ENCODE assay signal across 1 cellular context in the genomic region with DNA sequence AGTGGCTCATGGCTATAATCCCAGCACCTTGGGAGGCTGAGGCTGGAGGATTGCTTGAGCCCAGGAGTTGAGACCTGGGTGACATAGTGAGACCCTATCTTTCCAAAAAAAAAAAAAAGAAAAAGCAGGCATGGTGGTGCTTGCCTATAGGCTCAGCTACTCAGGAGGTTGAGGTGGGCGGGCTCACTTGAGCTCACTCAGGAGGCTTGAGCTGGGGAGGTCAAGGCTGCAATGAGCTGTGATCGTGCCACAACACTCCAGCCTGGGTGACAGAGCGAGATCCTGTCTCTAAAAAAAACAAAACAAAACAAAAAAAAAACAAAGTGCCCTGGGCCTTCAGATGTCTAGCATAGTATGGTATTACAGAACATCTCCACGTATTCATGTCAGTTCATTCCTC.
TF ChIP-seq lines count a peak whose summit lies in the region.

No MANE protein-coding gene starts in this region.

TF ChIP-seq in WTC11, 78 proteins besides CTCF, POLR2A, EP300 and RAD21 (continued from another document):
- TF ChIP-seq, protein P1, sequence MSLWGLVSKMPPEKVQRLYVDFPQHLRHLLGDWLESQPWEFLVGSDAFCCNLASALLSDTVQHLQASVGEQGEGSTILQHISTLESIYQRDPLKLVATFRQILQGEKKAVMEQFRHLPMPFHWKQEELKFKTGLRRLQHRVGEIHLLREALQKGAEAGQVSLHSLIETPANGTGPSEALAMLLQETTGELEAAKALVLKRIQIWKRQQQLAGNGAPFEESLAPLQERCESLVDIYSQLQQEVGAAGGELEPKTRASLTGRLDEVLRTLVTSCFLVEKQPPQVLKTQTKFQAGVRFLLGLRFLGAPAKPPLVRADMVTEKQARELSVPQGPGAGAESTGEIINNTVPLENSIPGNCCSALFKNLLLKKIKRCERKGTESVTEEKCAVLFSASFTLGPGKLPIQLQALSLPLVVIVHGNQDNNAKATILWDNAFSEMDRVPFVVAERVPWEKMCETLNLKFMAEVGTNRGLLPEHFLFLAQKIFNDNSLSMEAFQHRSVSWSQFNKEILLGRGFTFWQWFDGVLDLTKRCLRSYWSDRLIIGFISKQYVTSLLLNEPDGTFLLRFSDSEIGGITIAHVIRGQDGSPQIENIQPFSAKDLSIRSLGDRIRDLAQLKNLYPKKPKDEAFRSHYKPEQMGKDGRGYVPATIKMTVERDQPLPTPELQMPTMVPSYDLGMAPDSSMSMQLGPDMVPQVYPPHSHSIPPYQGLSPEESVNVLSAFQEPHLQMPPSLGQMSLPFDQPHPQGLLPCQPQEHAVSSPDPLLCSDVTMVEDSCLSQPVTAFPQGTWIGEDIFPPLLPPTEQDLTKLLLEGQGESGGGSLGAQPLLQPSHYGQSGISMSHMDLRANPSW (CRISPR knock-in tag; conservative IDR thresholded peaks at IDR 0.05; ENCODE audit: low read depth) = no peak
- TF ChIP-seq JUN (CRISPR knock-in tag; IDR thresholded peaks at IDR 0.05) (no peak), NR3C1 (CRISPR knock-in tag; conservative IDR thresholded peaks at IDR 0.05; ENCODE audit: low read depth) (no peak), SOX15 (CRISPR knock-in tag; IDR thresholded peaks at IDR 0.05) (no peak), MYBL2 (CRISPR knock-in tag; IDR thresholded peaks at IDR 0.05) (no peak)
- TF ChIP-seq, protein P2, sequence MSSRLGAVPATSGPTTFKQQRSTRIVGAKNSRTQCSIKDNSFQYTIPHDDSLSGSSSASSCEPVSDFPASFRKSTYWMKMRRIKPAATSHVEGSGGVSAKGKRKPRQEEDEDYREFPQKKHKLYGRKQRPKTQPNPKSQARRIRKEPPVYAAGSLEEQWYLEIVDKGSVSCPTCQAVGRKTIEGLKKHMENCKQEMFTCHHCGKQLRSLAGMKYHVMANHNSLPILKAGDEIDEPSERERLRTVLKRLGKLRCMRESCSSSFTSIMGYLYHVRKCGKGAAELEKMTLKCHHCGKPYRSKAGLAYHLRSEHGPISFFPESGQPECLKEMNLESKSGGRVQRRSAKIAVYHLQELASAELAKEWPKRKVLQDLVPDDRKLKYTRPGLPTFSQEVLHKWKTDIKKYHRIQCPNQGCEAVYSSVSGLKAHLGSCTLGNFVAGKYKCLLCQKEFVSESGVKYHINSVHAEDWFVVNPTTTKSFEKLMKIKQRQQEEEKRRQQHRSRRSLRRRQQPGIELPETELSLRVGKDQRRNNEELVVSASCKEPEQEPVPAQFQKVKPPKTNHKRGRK (CRISPR knock-in tag; IDR thresholded peaks at IDR 0.05; ENCODE audit: borderline replicate concordance) = no peak
